ENCODE assay signal across 8 cellular contexts in genomic region chr1:232635778-232636356, GRCh38. TPM values are rescaled to one million over a fixed set of nuclear protein-coding genes. Genes with fewer than 3 reads are reported as not detected.
DNase-seq lines count a peak whose midpoint lies in the region; ATAC-seq and TF ChIP-seq lines count a peak whose summit lies in the region.

No MANE protein-coding gene starts in this region.

- H3K4me1 Mint-ChIP-seq in WTC11 = peaks cover 2% of the 10 kb centered on the region
- H3K4me1 Mint-ChIP-seq in glutamatergic neuron (ENCODE audit: low read depth, unreplicated experiment) = peaks cover 1% of the 10 kb centered on the region

- H3K9me3 Mint-ChIP-seq in WTC11 (no peaks in the 10 kb centered on the region), glutamatergic neuron (ENCODE audit: unreplicated experiment) (peaks cover 1% of the 10 kb centered on the region)

- intact Hi-C loops in gastrocnemius medialis (cut with DNase I; ENCODE audit: low total_unique reads) = no loop called here

- TF ChIP-seq POLR2A in gastrocnemius medialis (IDR thresholded peaks at IDR 0.05) = no peak

- H3K27me3 ChIP-seq in gastrocnemius medialis = no peaks in the 10 kb centered on the region

- no peak overlapping the region for H3K4me3 ChIP-seq in gastrocnemius medialis

- H3K27me3 Mint-ChIP-seq in WTC11 (ENCODE audit: low read depth) (peaks cover 26% of the 10 kb centered on the region), glutamatergic neuron (ENCODE audit: unreplicated experiment) (peaks cover 2% of the 10 kb centered on the region)

- H3K27ac Mint-ChIP-seq in WTC11 (no peak overlapping the region), glutamatergic neuron (ENCODE audit: unreplicated experiment) (no peak overlapping the region)

- no peaks in the 10 kb centered on the region for H3K36me3 ChIP-seq in gastrocnemius medialis

- ATAC-seq in GM18498 (IDR thresholded peaks at IDR 0.05; ENCODE audit: unreplicated experiment) (peak; percentile 77), HG02973 (IDR thresholded peaks at IDR 0.05; ENCODE audit: unreplicated experiment) (peak; percentile 75), WTC11 (peak; percentile 66), gastrocnemius medialis (peak; percentile 71 to 76)

- H3K9me3 ChIP-seq in gastrocnemius medialis = no peaks in the 10 kb centered on the region

- peak; percentile 54 for DNase-seq in AG08395 (ENCODE audit: low spot score)
- DNase-seq in NCI-H2081 (lab: John Stamatoyannopoulos, UW) = peak; percentile 63 to 73
- DNase-seq in WTC11 (ENCODE audit: low spot score) = no peak
- no peak for DNase-seq in glutamatergic neuron
- no peak for DNase-seq in gastrocnemius medialis
- DNase-seq in UCSD-AML1 (lab: John Stamatoyannopoulos, UW; ENCODE audit: unreplicated experiment) = no peak

- TF ChIP-seq CTCF in WTC11 (IDR thresholded peaks at IDR 0.05) (peak; percentile 65), glutamatergic neuron (IDR thresholded peaks at IDR 0.05; ENCODE audit: partially characterized antibody, unreplicated experiment) (peak; percentile 83), gastrocnemius medialis (IDR thresholded peaks at IDR 0.05 in 4 of 5, conservative IDR thresholded peaks at IDR 0.05 in 1 of 5) (peak; percentile 47 to 85 (median 79))

- CTCF ChIA-PET in WTC11 (lab: Charles Lee) = no interaction called here

- no peak overlapping the region for H3K27ac ChIP-seq in gastrocnemius medialis

- in situ Hi-C loops in gastrocnemius medialis (cut with MboI; ENCODE audit: low sequenced_read_pairs in 4 of 4) = loop anchor here (5.0 to 25.0 kb wide), 8 partner anchors 156 to 774 kb away; partner anchors contain the start of gene NTPCR (in 2 of the 4)

- no peak overlapping the region for H3K4me3 Mint-ChIP-seq in WTC11
- H3K4me3 Mint-ChIP-seq in glutamatergic neuron (ENCODE audit: unreplicated experiment) = no peak overlapping the region

- POLR2A ChIA-PET in WTC11 (lab: Charles Lee) = no interaction called here

- peaks cover 0 to 3% of the 10 kb centered on the region in 2 donors for H3K4me1 ChIP-seq in gastrocnemius medialis

- H3K36me3 Mint-ChIP-seq in WTC11 (no peaks in the 10 kb centered on the region), glutamatergic neuron (ENCODE audit: unreplicated experiment) (no peaks in the 10 kb centered on the region)

TF ChIP-seq in WTC11, 78 proteins besides CTCF, POLR2A, EP300 and RAD21:
- TF ChIP-seq PRRX2 (CRISPR knock-in tag; IDR thresholded peaks at IDR 0.05) (no peak), KAT7 (CRISPR knock-in tag; IDR thresholded peaks at IDR 0.05; ENCODE audit: borderline replicate concordance) (no peak), ELF4 (CRISPR knock-in tag; IDR thresholded peaks at IDR 0.05; ENCODE audit: low read depth) (no peak)

RNA-seq across cellular contexts. Expression of gene SIPA1L2, which starts 5.9 kb away (rescaled TPM):
- total RNA-seq in WTC11 (2021) (10.9 to 14.3 TPM (median 11.6 TPM) in 3 replicates), glutamatergic neuron (ENCODE audit: unreplicated experiment) (177 TPM), gastrocnemius medialis (10 to 100 TPM in 1 of 4 donors, 1 to 10 TPM in 3; 3.1 to 22.7 (median 3.9) TPM)

Comparison
In these comparisons a context has a peak if more than half of its experiments do, and no peak if none do; other contexts are left out.
1. DNase-seq: peak in AG08395 (single experiment) and NCI-H2081 (2 of 2); none in WTC11 (single experiment), glutamatergic neuron (single experiment), gastrocnemius medialis (0 of 2) and UCSD-AML1 (single experiment).
2. Peak in every context shown above with its lines, with median percentiles within 50 percentile points of each other: ATAC-seq and CTCF ChIP-seq.